ENCODE assay signal across 21 cellular contexts in genomic region chr2:144225077-144225476, GRCh38.
DNase-seq lines count a peak whose midpoint lies in the region; ATAC-seq and TF ChIP-seq lines count a peak whose summit lies in the region.
"Had no signal": no experiment of that assay in that cellular context is flagged by ENCODE, and none has a peak within 500 bp of the region (broad histone marks: within the 10 kb centered on the region; RNA-seq: fewer than 3 reads in every experiment).

No MANE protein-coding gene starts in this region.

- no peak for TF ChIP-seq CTCF in Peyer's patch (IDR thresholded peaks at IDR 0.05)

- peak in 46 of 76 experiments; percentile 2 to 62 (median 24) for DNase-seq in HUDEP-2 (lab: John Stamatoyannopoulos, UW; ENCODE audit: unreplicated experiment in 76 of 76)
- peak; percentile 57 for DNase-seq in OCI-M1 (lab: John Stamatoyannopoulos, UW)
- DNase-seq in effector memory CD8-positive, alpha-beta T cell = no peak
- DNase-seq in EL = no peak
- DNase-seq in Peyer's patch = no peak
- DNase-seq in NCI-H526 (lab: John Stamatoyannopoulos, UW) = no peak
- DNase-seq: 8988T; ACHN; AML-193; BE2C; CD4-positive, alpha-beta T cell; CD8-positive, alpha-beta memory T cell; DMS 273 treated with DMSO at 0.1 percent for 48 hours; DMS79; GF-D8; GOT3; HFFc6 had no signal

- no peaks in the 10 kb centered on the region for H3K9me3 ChIP-seq in Peyer's patch
- H3K9me3 ChIP-seq: A549; BE2C; BLaER1 treated with 17β-estradiol and CSF1 and Interleukin-3, amounts not matched to agents 10 nM and 100 nM; HAP-1 had no signal

- no peaks in the 10 kb centered on the region for H3K27me3 Mint-ChIP-seq in effector memory CD8-positive, alpha-beta T cell
- H3K27me3 Mint-ChIP-seq: CD4-positive, alpha-beta T cell; CD8-positive, alpha-beta memory T cell had no signal

- peaks cover 10 to 13% of the 10 kb centered on the region in 2 donors for H3K4me1 Mint-ChIP-seq in effector memory CD8-positive, alpha-beta T cell (ENCODE audit: low read depth in 2 of 2)

- H3K27ac Mint-ChIP-seq in effector memory CD8-positive, alpha-beta T cell = peak overlapping the region in 1 of 2 donors; percentile 6
- H3K27ac Mint-ChIP-seq: CD4-positive, alpha-beta T cell; HFFc6 had no signal

- no peaks in the 10 kb centered on the region for H3K4me1 ChIP-seq in Peyer's patch
- H3K4me1 ChIP-seq: BE2C had no signal

- no peak overlapping the region for H3K27ac ChIP-seq in Peyer's patch
- H3K27ac ChIP-seq: A549; BLaER1 treated with 17β-estradiol and CSF1 and Interleukin-3, amounts not matched to agents 10 nM and 100 nM had no signal

- ATAC-seq in effector memory CD8-positive, alpha-beta T cell (replicated peaks) = peak; percentile 33
- ATAC-seq: A549 had no signal

- H3K4me3 Mint-ChIP-seq in effector memory CD8-positive, alpha-beta T cell = peak overlapping the region in 1 of 2 donors; percentile 29
- H3K4me3 Mint-ChIP-seq: CD14-positive monocyte; CD4-positive, alpha-beta T cell; HFFc6 had no signal

- H3K36me3 ChIP-seq in Peyer's patch = no peaks in the 10 kb centered on the region
- H3K36me3 ChIP-seq: BE2C, HAP-1 had no signal

- no peaks in the 10 kb centered on the region for H3K36me3 Mint-ChIP-seq in effector memory CD8-positive, alpha-beta T cell (ENCODE audit: insufficient read depth)

- TF ChIP-seq POLR2A in Peyer's patch (IDR thresholded peaks at IDR 0.05) = no peak

- no peak overlapping the region for H3K4me3 ChIP-seq in Peyer's patch
- H3K4me3 ChIP-seq: A549; BLaER1 treated with 17β-estradiol and CSF1 and Interleukin-3, amounts not matched to agents 10 nM and 100 nM; HAP-1 had no signal

- no peaks in the 10 kb centered on the region for H3K9me3 Mint-ChIP-seq in effector memory CD8-positive, alpha-beta T cell
- H3K9me3 Mint-ChIP-seq: CD4-positive, alpha-beta T cell; HFFc6 had no signal

- H3K27me3 ChIP-seq in Peyer's patch = no peaks in the 10 kb centered on the region
- H3K27me3 ChIP-seq: BE2C; BLaER1 treated with 17β-estradiol and CSF1 and Interleukin-3, amounts not matched to agents 10 nM and 100 nM had no signal

Comparison
In these comparisons a context has a peak if more than half of its experiments do, and no peak if none do; other contexts are left out.
1. DNase-seq: peak in HUDEP-2 (46 of 76) and OCI-M1 (single experiment); none in effector memory CD8-positive, alpha-beta T cell (0 of 3), EL (single experiment), Peyer's patch (0 of 3) and NCI-H526 (0 of 2).